1 cellular context compared by ENCODE assay signal in genomic region chr7:99693427-99694200, GRCh38.
A peak's percentile ranks its signal among the peaks of the same experiment; 100 is the strongest.
TF ChIP-seq lines count a peak whose summit lies in the region.

No MANE protein-coding gene starts in this region.

TF ChIP-seq in K562, 482 proteins besides CTCF, POLR2A, EP300 and RAD21 (continued from another document and continues in another):
- TF ChIP-seq MGA (IDR thresholded peaks at IDR 0.05) (peak; percentile 19; the same call in 1 of the 2 replicates), ZBTB34 (CRISPR knock-in tag; IDR thresholded peaks at IDR 0.05) (no peak), ZNF263 (CRISPR knock-in tag; IDR thresholded peaks at IDR 0.05; ENCODE audit: borderline replicate concordance) (no peak), ZNF444 (CRISPR knock-in tag; IDR thresholded peaks at IDR 0.05) (no peak), NONO (IDR thresholded peaks at IDR 0.05; ENCODE audit: low read depth in 2 of 2, low read length in 1 of 2) (no peak), MXI1 (IDR thresholded peaks at IDR 0.05; ENCODE audit: low read depth, low read length) (0 out of 2 replicates have a peak, but pooled peaks have one; percentile 24), PHF20 (IDR thresholded peaks at IDR 0.05; ENCODE audit: partially characterized antibody) (no peak), TBL1XR1 (IDR thresholded peaks at IDR 0.05; ENCODE audit: low read length in 2 of 2) (peak; percentile 66 to 82; a peak in 3 of 4 replicates), ZNF239 (CRISPR knock-in tag; IDR thresholded peaks at IDR 0.05) (peak; percentile 29; the same call in 1 of the 2 replicates), ZBTB17 (CRISPR knock-in tag; IDR thresholded peaks at IDR 0.05) (peak; percentile 85), ZBTB7A (IDR thresholded peaks at IDR 0.05; ENCODE audit: borderline replicate concordance, control insufficient read depth, low read depth, low read length) (peak; percentile 73), MEIS2 (IDR thresholded peaks at IDR 0.05; ENCODE audit: partially characterized antibody) (peak; percentile 40), CEBPZ (IDR thresholded peaks at IDR 0.05; ENCODE audit: borderline replicate concordance, low read depth, low read length) (no peak), RAD51 (IDR thresholded peaks at IDR 0.05; ENCODE audit: borderline replicate concordance, low read depth) (no peak; the same call in 1 of the 2 replicates), JUN (IDR thresholded peaks at IDR 0.05; ENCODE audit: borderline replicate concordance, low read depth, low read length) (0 out of 2 replicates have a peak, but pooled peaks have one; percentile 43), JUN (CRISPR knock-in tag; IDR thresholded peaks at IDR 0.05; ENCODE audit: borderline replicate concordance) (no peak), ZNF740 (CRISPR knock-in tag; IDR thresholded peaks at IDR 0.05) (peak; percentile 45; the same call in 1 of the 2 replicates), ZNF740 (tag; IDR thresholded peaks at IDR 0.05) (no peak), TEAD4 (IDR thresholded peaks at IDR 0.05; ENCODE audit: low read length) (peak; percentile 84), TEAD4 (CRISPR knock-in tag; IDR thresholded peaks at IDR 0.05; ENCODE audit: borderline replicate concordance) (no peak), CXXC5 (CRISPR knock-in tag; IDR thresholded peaks at IDR 0.05) (peak; percentile 80), EZH2 (IDR thresholded peaks at IDR 0.05; ENCODE audit: borderline replicate concordance, low read depth, low read length) (no peak), MEF2D (tag; conservative IDR thresholded peaks at IDR 0.05; ENCODE audit: low read depth) (no peak), PHB2 (IDR thresholded peaks at IDR 0.05; ENCODE audit: low read depth) (no peak), E2F6 (IDR thresholded peaks at IDR 0.05; ENCODE audit: borderline replicate concordance in 1 of 2, extremely low read depth in 1 of 2, insufficient read depth in 1 of 2, insufficient read length in 1 of 2, low read depth in 1 of 2, low read length in 1 of 2, poor library complexity in 1 of 2, severe bottlenecking in 1 of 2) (peak in 1 of 2 experiments; percentile 56), DIDO1 (tag; IDR thresholded peaks at IDR 0.05; ENCODE audit: low read depth) (peak; percentile 18; the same call in 1 of the 2 replicates), TEAD1 (CRISPR knock-in tag; IDR thresholded peaks at IDR 0.05) (peak in 1 of 2 experiments; percentile 61; a peak in 1 of 4 replicates), SETDB1 (IDR thresholded peaks at IDR 0.05; ENCODE audit: low read length) (no peak), XRCC4 (IDR thresholded peaks at IDR 0.05; ENCODE audit: extremely low read depth, insufficient read depth, insufficient read length) (no peak), SMARCB1 (IDR thresholded peaks at IDR 0.05; ENCODE audit: insufficient read length, low read depth) (no peak), BHLHE40 (IDR thresholded peaks at IDR 0.05; ENCODE audit: low read length) (peak; percentile 98), EGR1 (conservative IDR thresholded peaks at IDR 0.05) (peak; percentile 74), HIVEP1 (CRISPR knock-in tag; IDR thresholded peaks at IDR 0.05) (no peak), REST (CRISPR knock-in tag; IDR thresholded peaks at IDR 0.05; ENCODE audit: low read depth) (0 out of 2 replicates have a peak, but pooled peaks have one; percentile 23), EP400 (IDR thresholded peaks at IDR 0.05) (peak; percentile 55), MAFF (IDR thresholded peaks at IDR 0.05; ENCODE audit: low read length) (peak; percentile 53; the same call in 1 of the 2 replicates), RBM22 (IDR thresholded peaks at IDR 0.05; ENCODE audit: low read depth, low read length, poor library complexity, severe bottlenecking) (no peak), HSF4 (CRISPR knock-in tag; IDR thresholded peaks at IDR 0.05; ENCODE audit: borderline replicate concordance) (no peak), SUPT5H (IDR thresholded peaks at IDR 0.05) (no peak)
